ENCODE assay signal across 9 cellular contexts in genomic region chr22:41557401-41558240, GRCh38. TPM values are rescaled to one million over a fixed set of nuclear protein-coding genes. Genes with fewer than 3 reads are reported as not detected.
DNase-seq lines count a peak whose midpoint lies in the region; ATAC-seq lines count a peak whose summit lies in the region.
"Had no signal": no experiment of that assay in that cellular context is flagged by ENCODE, and none has a peak within 500 bp of the region (broad histone marks: within the 10 kb centered on the region; RNA-seq: fewer than 3 reads in every experiment).

No MANE protein-coding gene starts in this region.

- H3K36me3 Mint-ChIP-seq in activated CD8-positive, alpha-beta memory T cell treated with anti-CD3 and anti-CD28 coated beads, Interleukin-2, amount 10 ng/mL, durations not matched to agents 7 days and 5 days: no peaks in the 10 kb centered on the region

- H3K9me3 Mint-ChIP-seq in activated CD8-positive, alpha-beta memory T cell treated with anti-CD3 and anti-CD28 coated beads, Interleukin-2, amount 10 ng/mL, durations not matched to agents 7 days and 5 days (ENCODE audit: low read depth): no peaks in the 10 kb centered on the region

- H3K27ac Mint-ChIP-seq in activated CD8-positive, alpha-beta memory T cell treated with anti-CD3 and anti-CD28 coated beads, Interleukin-2, amount 10 ng/mL, durations not matched to agents 7 days and 5 days: no peak overlapping the region

- H3K27ac ChIP-seq in iPS-20b (ENCODE audit: low read length): no peak overlapping the region

- H3K4me3 ChIP-seq in iPS-20b (ENCODE audit: low read length): no peak overlapping the region

- no peak for DNase-seq in activated CD8-positive, alpha-beta memory T cell treated with anti-CD3 and anti-CD28 coated beads, Interleukin-2, amount 10 ng/mL, durations not matched to agents 7 days and 5 days
- DNase-seq in activated CD8-positive, alpha-beta memory T cell treated with anti-CD3 and anti-CD28 coated beads, Interleukin-2, amount 50 U/mL, for 4 hours: no peak
- peak; percentile 77 for DNase-seq in amniotic epithelial cell (ENCODE audit: low read depth)
- peak; percentile 81 for DNase-seq in stromal cell of bone marrow (ENCODE audit: low read depth)
- no peak for DNase-seq in NCI-H1048 (lab: John Stamatoyannopoulos, UW)
- no peak for DNase-seq in NCI-H2107 treated with DMSO at 0.1 percent for 48 hours (lab: John Stamatoyannopoulos, UW; ENCODE audit: unreplicated experiment)

- ATAC-seq in activated CD8-positive, alpha-beta memory T cell treated with anti-CD3 and anti-CD28 coated beads, Interleukin-2, amount 10 ng/mL, durations not matched to agents 7 days and 5 days: peak; percentile 10
- ATAC-seq in GM21367 (IDR thresholded peaks at IDR 0.05; ENCODE audit: unreplicated experiment): no peak

- no peaks in the 10 kb centered on the region for H3K36me3 ChIP-seq in iPS-20b (ENCODE audit: insufficient read depth, low read depth, low read length)

- no peaks in the 10 kb centered on the region for H3K27me3 ChIP-seq in iPS-20b (ENCODE audit: insufficient read depth, low read length)

- H3K4me1 Mint-ChIP-seq in activated CD8-positive, alpha-beta memory T cell treated with anti-CD3 and anti-CD28 coated beads, Interleukin-2, amount 10 ng/mL, durations not matched to agents 7 days and 5 days: peaks cover 6% of the 10 kb centered on the region

- CTCF ChIA-PET in activated CD8-positive, alpha-beta memory T cell treated with anti-CD3 and anti-CD28 coated beads, Interleukin-2, amount 10 ng/mL, durations not matched to agents 7 days and 5 days (lab: Charles Lee): interaction anchor here (0.5 to 1.2 kb wide), 4 partner anchors 11 to 109 kb away, joined by 3 to 4 read pairs (median 4); no protein-coding TSS in a partner anchor

- H3K4me1 ChIP-seq in iPS-20b (ENCODE audit: insufficient read depth, low read length): peaks cover 22% of the 10 kb centered on the region

- H3K9ac ChIP-seq in iPS-20b (ENCODE audit: low read depth, low read length): 0 out of 2 replicates have a peak overlapping the region, but pooled peaks have one; percentile 20

- H3K27me3 Mint-ChIP-seq in activated CD8-positive, alpha-beta memory T cell treated with anti-CD3 and anti-CD28 coated beads, Interleukin-2, amount 10 ng/mL, durations not matched to agents 7 days and 5 days: peaks cover 36% of the 10 kb centered on the region

- H3K9me3 ChIP-seq in iPS-20b (ENCODE audit: insufficient read depth, low read depth, low read length): no peaks in the 10 kb centered on the region

- H3K4me3 Mint-ChIP-seq in activated CD8-positive, alpha-beta memory T cell treated with anti-CD3 and anti-CD28 coated beads, Interleukin-2, amount 10 ng/mL, durations not matched to agents 7 days and 5 days: no peak overlapping the region

RNA-seq across cellular contexts. Expression of gene CSDC2, which starts 3.2 kb away (rescaled TPM):
- not detected for total RNA-seq in activated CD8-positive, alpha-beta memory T cell treated with anti-CD3 and anti-CD28 coated beads, Interleukin-2, amount 10 ng/mL, durations not matched to agents 7 days and 5 days
- total RNA-seq: lung microvascular endothelial cell had no signal

RNA-seq across cellular contexts. Expression of gene POLR3H, which starts 13.4 kb away (rescaled TPM):
- total RNA-seq in activated CD8-positive, alpha-beta memory T cell treated with anti-CD3 and anti-CD28 coated beads, Interleukin-2, amount 10 ng/mL, durations not matched to agents 7 days and 5 days: 10 to 100 TPM; 32.4 to 43.7 TPM

RNA-seq across cellular contexts. Expression of gene PMM1, which starts 32.0 kb away (rescaled TPM):
- 10 to 100 TPM; 40.4 to 50.0 TPM for total RNA-seq in activated CD8-positive, alpha-beta memory T cell treated with anti-CD3 and anti-CD28 coated beads, Interleukin-2, amount 10 ng/mL, durations not matched to agents 7 days and 5 days

Comparison
In these comparisons a context has a peak if more than half of its experiments do, and no peak if none do; other contexts are left out.
1. DNase-seq: peak in amniotic epithelial cell (single experiment) and stromal cell of bone marrow (single experiment); none in activated CD8-positive, alpha-beta memory T cell treated with anti-CD3 and anti-CD28 coated beads, Interleukin-2, amount 10 ng/mL, durations not matched to agents 7 days and 5 days (single experiment), activated CD8-positive, alpha-beta memory T cell treated with anti-CD3 and anti-CD28 coated beads, Interleukin-2, amount 50 U/mL, for 4 hours (single experiment), NCI-H1048 (single experiment) and NCI-H2107 treated with DMSO at 0.1 percent for 48 hours (single experiment).